Comparison of ENCODE assay signal across 18 cellular contexts in the genomic region with DNA sequence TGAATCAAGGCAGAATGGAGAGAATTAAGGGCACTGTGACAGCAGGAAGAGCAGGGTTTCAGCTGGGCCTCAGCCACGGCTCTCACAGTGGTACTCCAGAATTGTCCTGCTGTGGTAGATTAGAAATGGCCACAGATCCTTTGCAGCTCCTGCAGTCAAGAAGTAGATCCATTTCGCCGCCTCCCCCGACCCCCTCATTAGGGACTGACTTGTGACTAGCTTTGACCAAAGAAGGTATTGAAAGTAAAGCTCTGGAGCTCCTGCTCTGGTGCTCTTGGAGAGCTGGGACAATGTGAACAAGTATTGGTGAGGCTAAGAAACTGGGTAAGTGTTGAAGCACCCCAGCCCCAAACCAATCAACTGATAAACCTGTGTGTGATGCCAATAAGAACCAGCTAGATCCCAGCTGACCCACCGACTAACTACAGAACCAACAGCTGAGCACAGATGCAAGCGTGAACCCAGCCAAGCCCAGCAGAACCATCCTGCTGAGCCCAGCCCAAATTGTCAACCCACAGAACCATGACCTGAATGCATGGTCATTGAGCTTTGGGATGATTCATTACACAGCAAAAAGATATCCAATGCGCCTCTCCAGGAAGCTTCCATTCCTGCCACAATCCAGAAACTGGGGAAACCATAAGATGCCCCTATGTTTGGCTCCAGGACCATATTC. TPM values are rescaled to one million over a fixed set of nuclear protein-coding genes. Genes with fewer than 3 reads are reported as not detected.
"Had no signal": no experiment of that assay in that cellular context is flagged by ENCODE, and none has a peak within 500 bp of the region (broad histone marks: within the 10 kb centered on the region; RNA-seq: fewer than 3 reads in every experiment).

No MANE protein-coding gene starts in this region.

- H3K4me1 Mint-ChIP-seq: central memory CD8-positive, alpha-beta T cell; stimulated activated effector memory CD8-positive, alpha-beta T cell treated with anti-CD3 and anti-CD28 coated beads, Interleukin-12 subunit alpha, Interleukin-12 subunit beta, amount 100 ng/mL, for 72 hours had no signal

- H3K36me3 ChIP-seq: sigmoid colon had no signal

- H3K4me3 ChIP-seq: sigmoid colon, tibial artery had no signal

- DNase-seq: activated CD4-positive, alpha-beta T cell treated with anti-CD3 and anti-CD28 coated beads, Interleukin-2, amount 50 U/mL, for 1 hour; activated gamma-delta T cell treated with Interleukin-2 at 50 U/mL for 16 hours; amniotic stem cell; cortex of kidney; effector CD4-positive, alpha-beta T cell; foreskin keratinocyte; glutamatergic neuron; mesendoderm; sigmoid colon; SW 1271 had no signal

- H3K27me3 ChIP-seq: sigmoid colon had no signal

- H3K4me3 Mint-ChIP-seq: activated naive CD8-positive, alpha-beta T cell; central memory CD8-positive, alpha-beta T cell; stimulated activated effector memory CD8-positive, alpha-beta T cell treated with anti-CD3 and anti-CD28 coated beads, Interleukin-12 subunit alpha, Interleukin-12 subunit beta, amount 100 ng/mL, for 72 hours; T-helper 2 cell treated with Interferon-gamma antibody and Interleukin-4, amounts not matched to agents 5 μg/mL and 100 μg/mL, for 36 hours had no signal

- H3K27ac Mint-ChIP-seq: activated naive CD8-positive, alpha-beta T cell; stimulated activated effector memory CD8-positive, alpha-beta T cell treated with anti-CD3 and anti-CD28 coated beads, Interleukin-12 subunit alpha, Interleukin-12 subunit beta, amount 100 ng/mL, for 72 hours; T-helper 2 cell treated with Interferon-gamma antibody and Interleukin-4, amounts not matched to agents 5 μg/mL and 100 μg/mL, for 36 hours had no signal

- H3K4me1 ChIP-seq: sigmoid colon, tibial artery had no signal

- H3K27ac ChIP-seq: foreskin keratinocyte, sigmoid colon, tibial artery had no signal

- H3K36me3 Mint-ChIP-seq: stimulated activated effector memory CD8-positive, alpha-beta T cell treated with anti-CD3 and anti-CD28 coated beads, Interleukin-12 subunit alpha, Interleukin-12 subunit beta, amount 100 ng/mL, for 72 hours had no signal

- ATAC-seq: stimulated activated effector memory CD8-positive, alpha-beta T cell treated with anti-CD3 and anti-CD28 coated beads, Interleukin-12 subunit alpha, Interleukin-12 subunit beta, amount 100 ng/mL, for 72 hours had no signal

RNA-seq across cellular contexts. Expression of gene GPR132, which starts 52.6 kb away (rescaled TPM):
- total RNA-seq: foreskin keratinocyte, myocyte, SK-MEL-5 had no signal
- polyA plus RNA-seq: foreskin keratinocyte, neural cell had no signal
